In the genomic region with DNA sequence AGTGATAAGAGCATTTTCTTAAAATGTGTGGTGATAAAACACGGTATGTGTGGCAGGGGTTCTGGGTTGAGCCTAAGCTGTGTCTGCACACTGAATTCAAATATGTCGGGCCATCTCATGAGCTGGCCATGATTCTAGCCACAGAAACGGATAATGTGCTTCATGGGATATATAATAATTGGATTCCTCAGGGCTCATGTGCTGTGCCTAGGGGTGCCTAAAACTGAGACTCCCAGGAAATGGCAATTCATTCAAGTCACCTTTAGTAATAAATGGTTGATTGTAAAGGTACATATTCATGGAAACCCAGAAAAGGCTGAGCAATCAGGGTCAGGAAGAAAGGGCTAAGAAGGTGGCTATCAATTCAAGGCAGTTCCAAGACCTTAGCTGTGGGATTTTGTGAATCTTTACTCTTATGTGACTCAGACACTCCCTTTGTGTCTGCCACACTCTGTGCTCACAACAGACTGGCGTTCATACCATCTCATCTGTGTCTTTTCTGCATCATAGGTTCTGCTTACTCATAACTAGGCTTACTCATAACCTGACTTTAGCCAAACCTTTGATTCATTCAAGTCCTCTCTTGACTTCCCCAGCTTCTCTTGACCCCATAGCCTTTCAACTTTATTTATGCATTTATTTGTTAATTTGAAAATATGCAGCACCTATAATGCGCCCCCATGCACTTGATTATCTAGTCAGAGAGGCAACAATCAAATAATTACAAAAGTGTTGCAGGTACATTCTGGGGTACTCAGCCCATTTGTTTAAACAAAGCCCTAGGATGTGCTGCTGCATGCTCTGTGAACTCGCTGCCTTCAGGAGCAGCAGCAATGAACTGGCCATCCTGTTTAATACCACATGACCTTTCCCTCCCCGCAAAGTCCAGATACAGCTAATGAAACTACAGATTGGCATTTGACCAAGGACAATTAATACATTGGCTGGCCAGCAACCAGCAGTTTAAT, we compare ENCODE assay signal across 8 cellular contexts. TPM values are rescaled to one million over a fixed set of nuclear protein-coding genes. Genes with fewer than 3 reads are reported as not detected.
DNase-seq lines count a peak whose midpoint lies in the region; ATAC-seq and TF ChIP-seq lines count a peak whose summit lies in the region.

No MANE protein-coding gene starts in this region.

- TF ChIP-seq EP300 in stomach (IDR thresholded peaks at IDR 0.05) = no peak

- ATAC-seq in GM19455 (IDR thresholded peaks at IDR 0.05; ENCODE audit: unreplicated experiment) = peak; percentile 93
- peak; percentile 98 for ATAC-seq in HG03378 (IDR thresholded peaks at IDR 0.05; ENCODE audit: unreplicated experiment)

- in situ Hi-C loops in brain microvascular endothelial cell (cut with HindIII; ENCODE audit: low pct_ligation_motif_present, low sequenced_read_pairs) = no loop called here
- in situ Hi-C loops in HAP-1 (cut with MboI; ENCODE audit: low sequenced_read_pairs) = no loop called here

- peak overlapping the region; percentile 16 for H3K27ac ChIP-seq in brain microvascular endothelial cell
- peak overlapping the region in 3 of 5 donors; percentile 11 to 50 (median 25) for H3K27ac ChIP-seq in stomach

- intact Hi-C loops in stomach (cut with DNase I; ENCODE audit: low total_unique reads) = no loop called here

- H3K36me3 ChIP-seq in brain microvascular endothelial cell (replicated peaks) = no peaks in the 10 kb centered on the region
- H3K36me3 ChIP-seq in stomach = no peaks in the 10 kb centered on the region
- H3K36me3 ChIP-seq in HAP-1 (replicated peaks) = no peaks in the 10 kb centered on the region

- H3K4me3 ChIP-seq in brain microvascular endothelial cell (ENCODE audit: low read depth, low read length) (no peak overlapping the region), stomach (no peak overlapping the region), HAP-1 (no peak overlapping the region)

- H3K27me3 ChIP-seq in brain microvascular endothelial cell (replicated peaks) = no peaks in the 10 kb centered on the region
- H3K27me3 ChIP-seq in stomach = no peaks in the 10 kb centered on the region
- no peaks in the 10 kb centered on the region; the same call in 1 of the 2 replicates for H3K27me3 ChIP-seq in HAP-1 (ENCODE audit: low read depth)

- no peak for TF ChIP-seq CTCF in brain microvascular endothelial cell (IDR thresholded peaks at IDR 0.05; ENCODE audit: low read depth, low read length, missing control alignments)
- TF ChIP-seq CTCF in stomach (IDR thresholded peaks at IDR 0.05) = no peak

- peaks cover 8 to 31% (median 26%) of the 10 kb centered on the region in 4 donors for H3K4me1 ChIP-seq in stomach
- H3K4me1 ChIP-seq in HAP-1 = peaks cover 9% of the 10 kb centered on the region

- DNase-seq in Daoy (ENCODE audit: low read depth) (peak; percentile 90), brain microvascular endothelial cell (peak; percentile 88), stomach (no peak), cerebellar cortex (ENCODE audit: low spot score) (no peak), HAP-1 (ENCODE audit: low spot score in 2 of 2) (no peak)
- no peak for DNase-seq in activated CD8-positive, alpha-beta memory T cell treated with anti-CD3 and anti-CD28 coated beads for 24 hours

- WGBS in stomach, 5 donors = 43 to 58% (median 48%) methylated on average over 7 of the region's 7 CpGs

- TF ChIP-seq POLR2A in stomach (IDR thresholded peaks at IDR 0.05) = no peak

- H3K9me3 ChIP-seq in stomach (no peaks in the 10 kb centered on the region), HAP-1 (no peaks in the 10 kb centered on the region)

RNA-seq across cellular contexts. Expression of gene MED13, which starts 28.4 kb away (rescaled TPM):
- 20.3 and 31.6 TPM in 2 replicates for total RNA-seq in Daoy (2014; rRNA removed; shearing (Covaris generic))
- 100 to 1,000 TPM in 3 of 5 donors, 10 to 100 TPM in 2; 32.1 to 193 (median 108) TPM for total RNA-seq in stomach
- 1 to 10 TPM; 4.9 to 6.3 (median 6.2) TPM for polyA plus RNA-seq in stomach

Comparison
In these comparisons a context has a peak if more than half of its experiments do, and no peak if none do; other contexts are left out.
1. DNase-seq: peak in Daoy (single experiment) and brain microvascular endothelial cell (single experiment); none in stomach (single experiment), cerebellar cortex (single experiment), activated CD8-positive, alpha-beta memory T cell treated with anti-CD3 and anti-CD28 coated beads for 24 hours (single experiment) and HAP-1 (0 of 2).